In genomic region chr6:97282726-97283617, GRCh38 we compare ENCODE assay signal across 8 cellular contexts. TPM values are rescaled to one million over a fixed set of nuclear protein-coding genes. Genes with fewer than 3 reads are reported as not detected.
DNase-seq lines count a peak whose midpoint lies in the region; ATAC-seq, FAIRE-seq and TF ChIP-seq lines count a peak whose summit lies in the region.

Gene MMS22L, minus strand, starts transcription at chr6:97283216. Its CDS starts 739 bp downstream, at chr6:97282477.

- DNase-seq in COLO829 (ENCODE audit: low spot score) (peak; percentile 91), HT-29 (ENCODE audit: low spot score) (peak; percentile 94), H1 (ENCODE audit: low read depth in 1 of 2, low spot score in 2 of 2) (peak; percentile 82 to 95), mesenchymal stem cell (peak; percentile 96)
- peak; percentile 84 for DNase-seq in NK-92 treated with Interleukin-12 subunit alpha and Interleukin-12 subunit beta, amount 100 ng/mL, for 24 hours (lab: John Stamatoyannopoulos, UW)
- peak; percentile 78 to 85 for DNase-seq in activated CD8-positive, alpha-beta memory T cell treated with anti-CD3 and anti-CD28 coated beads for 1 hour (ENCODE audit: extremely low read depth in 1 of 2, low read depth in 1 of 2)
- peak; percentile 69 for DNase-seq in stimulated activated CD8-positive, alpha-beta memory T cell treated with anti-CD3 and anti-CD28 coated beads, Interleukin-12 subunit alpha, Interleukin-12 subunit beta, amount 100 ng/mL, for 24 hours (ENCODE audit: extremely low read depth)

- peaks cover 0 to 35% of the 10 kb centered on the region in 2 experiments; a peak in 2 of 4 replicates for H3K79me2 ChIP-seq in H1 (ENCODE audit: control insufficient read depth in 1 of 2, insufficient read depth in 2 of 2, low read length in 2 of 2)

- TF ChIP-seq EP300 in H1 (IDR thresholded peaks at IDR 0.05; ENCODE audit: borderline replicate concordance in 1 of 2, low read depth in 2 of 2, low read length in 2 of 2), result no peak

- H3K23me2 ChIP-seq in H1 (ENCODE audit: low read depth, low read length), result peaks cover 5% of the 10 kb centered on the region

- TF ChIP-seq RAD21 in H1 (IDR thresholded peaks at IDR 0.05 in 1 of 2, conservative IDR thresholded peaks at IDR 0.05 in 1 of 2; ENCODE audit: low read depth in 2 of 2, low read length in 2 of 2), result no peak

- H3K23ac ChIP-seq in H1 (ENCODE audit: insufficient read length), result no peak within 1 kb of the TSS
- H3K23ac ChIP-seq in mesenchymal stem cell (ENCODE audit: low read length in 2 of 2), result peak within 1 kb of the TSS in 1 of 2 experiments; percentile 57

- H3K4ac ChIP-seq in H1 (replicated peaks; ENCODE audit: insufficient read length, low read depth, low read length) (peak within 1 kb of the TSS; percentile 91), mesenchymal stem cell (ENCODE audit: low read depth in 1 of 2, low read length in 2 of 2) (no peak within 1 kb of the TSS)

- H3K79me1 ChIP-seq in H1 (ENCODE audit: low read depth, low read length), result 0 out of 2 replicates have a peak, but pooled peaks cover 3% of the 10 kb centered on the region
- H3K79me1 ChIP-seq in mesenchymal stem cell (replicated peaks; ENCODE audit: low read length, poor library complexity, severe bottlenecking), result peaks cover 2% of the 10 kb centered on the region

- peak within 1 kb of the TSS; percentile 94 for H3K56ac ChIP-seq in H1 (replicated peaks; ENCODE audit: insufficient read length, low read depth, low read length)

- H3K4me2 ChIP-seq in H1 (ENCODE audit: insufficient read depth in 1 of 2, low read depth in 2 of 2, low read length in 2 of 2) (peak within 1 kb of the TSS; percentile 81 to 87), mesenchymal stem cell (ENCODE audit: low read length, poor library complexity, severe bottlenecking) (peak within 1 kb of the TSS; percentile 92)

- peak; percentile 98 for ATAC-seq in GM21360 (IDR thresholded peaks at IDR 0.05; ENCODE audit: unreplicated experiment)

- peak within 1 kb of the TSS; percentile 99 for H2AFZ ChIP-seq in H1 (ENCODE audit: low read length)
- H2AFZ ChIP-seq in mesenchymal stem cell (ENCODE audit: low read depth, low read length), result peak within 1 kb of the TSS; percentile 92

- TF ChIP-seq POLR2A in H1 (IDR thresholded peaks at IDR 0.05; ENCODE audit: control extremely low read depth in 1 of 2, low read depth in 2 of 2, low read length in 2 of 2), result peak in 1 of 2 experiments; percentile 89; a peak in 2 of 3 replicates

- H3K4me3 ChIP-seq in H1 (ENCODE audit: extremely low read depth in 1 of 4, insufficient read depth in 2 of 4, low read depth in 3 of 4, low read length in 4 of 4) (peak within 1 kb of the TSS; percentile 94 to 100 (median 97)), mesenchymal stem cell (ENCODE audit: insufficient read depth in 1 of 2, low read depth in 1 of 2, low read length in 2 of 2) (peak within 1 kb of the TSS; percentile 98 to 99)

- CTCF ChIA-PET in H1 (lab: Charles Lee; ENCODE audit: partially characterized antibody), result interaction anchor here (0.6 kb wide), 1 partner anchor 132 kb away, joined by 3 read pairs; no protein-coding TSS in a partner anchor

- H3K9ac ChIP-seq in H1 (replicated peaks in 1 of 4; ENCODE audit: extremely low read depth in 1 of 4, low read depth in 3 of 4, low read length in 3 of 4) (peak within 1 kb of the TSS; percentile 86 to 99 (median 98)), mesenchymal stem cell (ENCODE audit: low read length) (peak within 1 kb of the TSS; percentile 93)

- no peak within 1 kb of the TSS for H2AK5ac ChIP-seq in H1 (ENCODE audit: low read depth, low read length)
- H2AK5ac ChIP-seq in mesenchymal stem cell (ENCODE audit: low read length, severe bottlenecking), result no peak within 1 kb of the TSS

- peak within 1 kb of the TSS; percentile 97 for H3K18ac ChIP-seq in H1 (ENCODE audit: extremely low read depth, low read length)
- peak within 1 kb of the TSS; percentile 76 to 88 for H3K18ac ChIP-seq in mesenchymal stem cell (ENCODE audit: low read depth in 1 of 2, low read length in 2 of 2)

- no peaks in the 10 kb centered on the region for H4K20me1 ChIP-seq in H1 (replicated peaks in 1 of 2; ENCODE audit: control insufficient read depth in 1 of 2, insufficient read depth in 2 of 2, low read length in 2 of 2)

- POLR2A ChIA-PET in H1 (lab: Charles Lee; ENCODE audit: partially characterized antibody), result interaction anchor here (0.6 to 1.5 kb wide), 7 partner anchors 9 to 1883 kb away, joined by 3 to 4 read pairs (median 3); no protein-coding TSS in a partner anchor

- WGBS in H1 (ENCODE audit: extremely low coverage in 1 of 2, insufficient coverage in 1 of 2, insufficient read length in 1 of 2, insufficient replicate concordance in 2 of 2, low coverage in 1 of 2, low lambda C conversion rate in 2 of 2, missing lambda C conversion rate in 1 of 2), 2 experiments, result 0% methylated on average over 55 of the region's 67 CpGs; no CpG with 5 or more reads in 1 of the 2 experiments
- WGBS in mesenchymal stem cell, result under 1% methylated on average over 67 of the region's 67 CpGs

- peaks cover under 1 to 26% (median 8%) of the 10 kb centered on the region in 4 experiments; a peak in 7 of 8 replicates for H3K36me3 ChIP-seq in H1 (ENCODE audit: control insufficient read depth in 2 of 4, insufficient read depth in 4 of 4, low read length in 3 of 4)
- H3K36me3 ChIP-seq in mesenchymal stem cell (ENCODE audit: control insufficient read depth in 1 of 2, insufficient read depth in 2 of 2, low read depth in 1 of 2, low read length in 2 of 2), result peaks cover 0 to 6% of the 10 kb centered on the region in 2 experiments

- H3K14ac ChIP-seq in H1 (ENCODE audit: insufficient read length) (no peak within 1 kb of the TSS), mesenchymal stem cell (ENCODE audit: low read length in 2 of 2) (no peak within 1 kb of the TSS)

- H2BK15ac ChIP-seq in H1 (ENCODE audit: low read length) (peak within 1 kb of the TSS; percentile 90; the same call in 1 of the 2 replicates), mesenchymal stem cell (ENCODE audit: low read depth, poor library complexity, severe bottlenecking) (no peak within 1 kb of the TSS)

- H4K8ac ChIP-seq in H1 (ENCODE audit: extremely low read depth, insufficient read depth, low read length) (peak within 1 kb of the TSS; percentile 99), mesenchymal stem cell (ENCODE audit: low read length) (peak within 1 kb of the TSS; percentile 94)

- H2BK12ac ChIP-seq in H1 (ENCODE audit: low read depth, low read length) (no peak within 1 kb of the TSS), mesenchymal stem cell (ENCODE audit: low read length in 2 of 2) (peak within 1 kb of the TSS; percentile 25 to 57)

- peak within 1 kb of the TSS; percentile 86; the same call in 1 of the 2 replicates for H2BK5ac ChIP-seq in H1 (ENCODE audit: low read depth, low read length)
- H2BK5ac ChIP-seq in mesenchymal stem cell (ENCODE audit: low read depth, low read length, poor library complexity, severe bottlenecking), result peak within 1 kb of the TSS; percentile 9

- peak within 1 kb of the TSS; percentile 96 for H3K27ac ChIP-seq in H1 (ENCODE audit: low read depth, low read length)
- peak within 1 kb of the TSS; percentile 73 for H3K27ac ChIP-seq in mesenchymal stem cell (ENCODE audit: low read length, poor library complexity, severe bottlenecking)

- no peak within 1 kb of the TSS for H2BK20ac ChIP-seq in H1 (ENCODE audit: low read length)

- H3K27me3 ChIP-seq in H1 (replicated peaks in 1 of 4; ENCODE audit: control insufficient read depth in 3 of 4, extremely low read depth in 1 of 4, insufficient read depth in 3 of 4, low read length in 3 of 4), result no peaks in the 10 kb centered on the region
- no peaks in the 10 kb centered on the region for H3K27me3 ChIP-seq in mesenchymal stem cell (ENCODE audit: control insufficient read depth in 1 of 2, insufficient read depth in 1 of 2, low read length in 2 of 2)

- H3K9me3 ChIP-seq in H1 (ENCODE audit: insufficient read depth in 2 of 2, low read depth in 1 of 2, low read length in 1 of 2), result no peaks in the 10 kb centered on the region
- no peaks in the 10 kb centered on the region for H3K9me3 ChIP-seq in mesenchymal stem cell (ENCODE audit: control insufficient read depth, low read length)

- no peak for FAIRE-seq in H1 (lab: Jason Lieb, UNC)

- peak within 1 kb of the TSS; percentile 61 for H4K91ac ChIP-seq in H1 (replicated peaks; ENCODE audit: insufficient read length, low read length)
- H4K91ac ChIP-seq in mesenchymal stem cell (ENCODE audit: low read length), result no peak within 1 kb of the TSS

- peak within 1 kb of the TSS; percentile 67 for H4K5ac ChIP-seq in H1 (ENCODE audit: insufficient read length, low read depth, low read length)

- H3K4me1 ChIP-seq in H1 (replicated peaks in 1 of 4; ENCODE audit: control insufficient read depth in 3 of 4, insufficient read depth in 4 of 4, low read length in 3 of 4) (no peaks in the 10 kb centered on the region), mesenchymal stem cell (ENCODE audit: control insufficient read depth, insufficient read depth, low read depth, low read length) (no peaks in the 10 kb centered on the region)

- no peak within 1 kb of the TSS for H2BK120ac ChIP-seq in H1 (replicated peaks; ENCODE audit: low read depth, low read length)
- H2BK120ac ChIP-seq in mesenchymal stem cell (ENCODE audit: low read depth, low read length), result peak within 1 kb of the TSS; percentile 5

- TF ChIP-seq CTCF in H1 (IDR thresholded peaks at IDR 0.05; ENCODE audit: control extremely low read depth in 1 of 3, insufficient read depth in 1 of 3, low read depth in 1 of 3, low read length in 3 of 3), result no peak

TF ChIP-seq in H1, 55 proteins besides CTCF, POLR2A, EP300 and RAD21 (continues in another document):
- no peak for TF ChIP-seq BACH1 (IDR thresholded peaks at IDR 0.05; ENCODE audit: low read length)
- TF ChIP-seq EZH2 (IDR thresholded peaks at IDR 0.05; ENCODE audit: low read depth, low read length, severe bottlenecking), result no peak
- peak; percentile 97 for TF ChIP-seq BRCA1 (IDR thresholded peaks at IDR 0.05; ENCODE audit: low read depth, low read length)
- 0 out of 2 replicates have a peak, but pooled peaks have one; percentile 60 for TF ChIP-seq SP4 (IDR thresholded peaks at IDR 0.05; ENCODE audit: low read length)
- no peak for TF ChIP-seq KDM4A (IDR thresholded peaks at IDR 0.05; ENCODE audit: low read depth, low read length, severe bottlenecking)
- no peak for TF ChIP-seq SUZ12 (IDR thresholded peaks at IDR 0.05; ENCODE audit: low read length)
- TF ChIP-seq TBP (IDR thresholded peaks at IDR 0.05; ENCODE audit: low read depth, low read length), result peak; percentile 75

RNA-seq across cellular contexts. Expression of gene MMS22L, which starts in this region (rescaled TPM):
- total RNA-seq in HT-29 (2014; rRNA removed; shearing (Covaris generic)), result 16.8 and 17.1 TPM in 2 replicates
- total RNA-seq in H1 (2021; fragmentation: NEBNext Ultra II Directional; extraction: Animal tissue kit (Norgen Biotek cat#: 25700)), result 32.6 and 35.8 TPM in 2 replicates
- polyA plus RNA-seq in H1 (2011; rRNA removed), result 8.5 and 11.1 TPM in 2 replicates
- polyA plus RNA-seq in H1 (2011; cell fraction: cytosol; rRNA removed), result 12.4 TPM
- 14.2 TPM for polyA plus RNA-seq in H1 (2011; cell fraction: nucleus; rRNA removed)
- polyA plus RNA-seq in H1 (2012, experiment 1 of 2), result 15.0 to 31.4 TPM (median 17.1 TPM) in 4 replicates
- 2.3 TPM for polyA plus RNA-seq in H1 (2012, experiment 2 of 2)
- polyA plus RNA-seq in H1 (2013, experiment 1 of 2), result 19.0 TPM
- 19.4 TPM for polyA plus RNA-seq in H1 (2013, experiment 2 of 2)
- 68.4 and 81.0 TPM in 2 replicates for polyA minus RNA-seq in H1 (2011; rRNA and poly(A)+ RNA removed)
- polyA minus RNA-seq in H1 (2011; cell fraction: cytosol; rRNA and poly(A)+ RNA removed), result 23.8 TPM
- polyA minus RNA-seq in H1 (2011; cell fraction: nucleus; rRNA and poly(A)+ RNA removed), result 157 TPM
- 3.6 TPM for polyA plus RNA-seq in mesenchymal stem cell (2013, experiment 1 of 2)
- 3.6 TPM for polyA plus RNA-seq in mesenchymal stem cell (2013, experiment 2 of 2)

Comparison
In these comparisons a context has a peak if more than half of its experiments do, and no peak if none do; other contexts are left out.
1. Peak in every context shown above with its lines: DNase-seq, ATAC-seq, H3K4me3 ChIP-seq and H3K27ac ChIP-seq.